In genomic region chr10:93468532-93469213, GRCh38 we compare ENCODE assay signal across 9 cellular contexts. TPM values are rescaled to one million over a fixed set of nuclear protein-coding genes. Genes with fewer than 3 reads are reported as not detected.
DNase-seq lines count a peak whose midpoint lies in the region; ATAC-seq, FAIRE-seq and TF ChIP-seq lines count a peak whose summit lies in the region.
"Had no signal": no experiment of that assay in that cellular context is flagged by ENCODE, and none has a peak within 500 bp of the region (broad histone marks: within the 10 kb centered on the region; RNA-seq: fewer than 3 reads in every experiment).

No MANE protein-coding gene starts in this region.

- no peak overlapping the region for H2AFZ ChIP-seq in ACC112 (ENCODE audit: low read length, unreplicated experiment)

- FAIRE-seq in HTR-8/SVneo (lab: Jason Lieb, UNC), result no peak

- DNase-seq in HTR-8/SVneo (ENCODE audit: insufficient read length, low spot score) (peak; percentile 80), coronary artery (ENCODE audit: low spot score) (no peak), myocyte (ENCODE audit: low read depth) (peak; percentile 90), left lobe of liver (ENCODE audit: low spot score) (no peak), DMS114 treated with DMSO at 0.1 percent for 48 hours (lab: John Stamatoyannopoulos, UW; ENCODE audit: unreplicated experiment) (no peak)
- DNase-seq: DND-41 had no signal

- peaks cover 59% of the 10 kb centered on the region for H3K79me2 ChIP-seq in ACC112 (ENCODE audit: control insufficient read depth, insufficient read depth, low read length, unreplicated experiment)

- no peaks in the 10 kb centered on the region for H3K27me3 ChIP-seq in ACC112 (ENCODE audit: insufficient read depth, low read length)

- H3K27ac ChIP-seq in ACC112 (ENCODE audit: low read depth, low read length), result peak overlapping the region; percentile 86
- H3K27ac ChIP-seq in coronary artery, result peak overlapping the region; percentile 14 to 96

- H3K4me1 ChIP-seq in ACC112 (ENCODE audit: control insufficient read depth, insufficient read depth, low read length, unreplicated experiment), result peaks cover 78% of the 10 kb centered on the region

- H3K4me3 ChIP-seq in ACC112 (ENCODE audit: low read depth, low read length), result peak overlapping the region; percentile 13; the same call in 1 of the 2 replicates
- no peak overlapping the region for H3K4me3 ChIP-seq in coronary artery

- ATAC-seq in GM21619 (IDR thresholded peaks at IDR 0.05; ENCODE audit: unreplicated experiment) (no peak), left lobe of liver (no peak), HG02870 (IDR thresholded peaks at IDR 0.05; ENCODE audit: unreplicated experiment) (no peak)

- peaks cover 15% of the 10 kb centered on the region; the same call in 1 of the 2 replicates for H3K36me3 ChIP-seq in ACC112 (ENCODE audit: insufficient read depth, low read length)

- no peak for TF ChIP-seq CTCF in coronary artery (IDR thresholded peaks at IDR 0.05)

RNA-seq across cellular contexts. Expression of gene MYOF, which starts 13.5 kb away (rescaled TPM):
- 249 and 264 TPM in 2 replicates for total RNA-seq in myocyte
- 174 TPM for polyA plus RNA-seq in myocyte (2012)
- 3.2 TPM for total RNA-seq in left lobe of liver

RNA-seq across cellular contexts. Expression of gene CEP55, which starts 27.7 kb away (rescaled TPM):
- 2.1 and 3.0 TPM in 2 replicates for total RNA-seq in myocyte
- polyA plus RNA-seq in myocyte (2012), result 0.29 TPM
- 0.08 TPM for total RNA-seq in left lobe of liver

Comparison
In these comparisons a context has a peak if more than half of its experiments do, and no peak if none do; other contexts are left out.
1. DNase-seq: peak in HTR-8/SVneo (single experiment) and myocyte (single experiment); none in coronary artery (single experiment), left lobe of liver (single experiment) and DMS114 treated with DMSO at 0.1 percent for 48 hours (single experiment).
2. RNA of gene MYOF, which starts 13.5 kb away (total RNA-seq): 249 to 264 TPM in myocyte; 3.2 TPM in left lobe of liver (single experiment); every median in the first group is over 10 times any median in the second.